Comparison of ENCODE assay signal across 8 cellular contexts in genomic region chr4:99563310-99564186, GRCh38.
A peak's percentile ranks its signal among the peaks of the same experiment; 100 is the strongest.
DNase-seq lines count a peak whose midpoint lies in the region; ATAC-seq and TF ChIP-seq lines count a peak whose summit lies in the region.

TRMT10A (minus strand) TSS chr4:99564039; CDS start chr4:99559338, 4,701 bp downstream.

- in situ Hi-C loops in GM18951 (cut with MboI; ENCODE audit: low sequenced_read_pairs, unreplicated experiment) = loop anchor here (5.0 kb wide), 1 partner anchor 324 kb away; no protein-coding TSS in a partner anchor

- ATAC-seq in HG03196 (IDR thresholded peaks at IDR 0.05; ENCODE audit: unreplicated experiment) = peak; percentile 95

- TF ChIP-seq POLR2A in GM18951 (IDR thresholded peaks at IDR 0.05; ENCODE audit: extremely low read depth, insufficient read depth, insufficient read length) = peak; percentile 83

- peak; percentile 93 for DNase-seq in AG08395 (ENCODE audit: low spot score)
- DNase-seq in NCI-H345 (lab: John Stamatoyannopoulos, UW) = peak; percentile 94
- DNase-seq in activated CD4-positive, CD25-positive, alpha-beta regulatory T cell treated with anti-CD3 and anti-CD28 coated beads, Interleukin-2, amount 50 U/mL, for 16 hours (ENCODE audit: low read depth, low spot score) = peak; percentile 91
- peak; percentile 98 for DNase-seq in cerebellar cortex (ENCODE audit: low spot score)
- peak; percentile 99 for DNase-seq in iris pigment epithelial cell (ENCODE audit: low read depth)
- peak; percentile 89 to 93 for DNase-seq in stimulated activated CD4-positive, alpha-beta T cell treated with anti-CD3 and anti-CD28 coated beads, Interleukin-12 subunit alpha, Interleukin-12 subunit beta, amount 100 ng/mL, for 24 hours (ENCODE audit: low read depth in 2 of 2)

Comparison
In these comparisons a context has a peak if more than half of its experiments do, and no peak if none do; other contexts are left out.
1. Peak in every context shown above with its lines: DNase-seq and ATAC-seq.